9 cellular contexts compared by ENCODE assay signal in the genomic region with DNA sequence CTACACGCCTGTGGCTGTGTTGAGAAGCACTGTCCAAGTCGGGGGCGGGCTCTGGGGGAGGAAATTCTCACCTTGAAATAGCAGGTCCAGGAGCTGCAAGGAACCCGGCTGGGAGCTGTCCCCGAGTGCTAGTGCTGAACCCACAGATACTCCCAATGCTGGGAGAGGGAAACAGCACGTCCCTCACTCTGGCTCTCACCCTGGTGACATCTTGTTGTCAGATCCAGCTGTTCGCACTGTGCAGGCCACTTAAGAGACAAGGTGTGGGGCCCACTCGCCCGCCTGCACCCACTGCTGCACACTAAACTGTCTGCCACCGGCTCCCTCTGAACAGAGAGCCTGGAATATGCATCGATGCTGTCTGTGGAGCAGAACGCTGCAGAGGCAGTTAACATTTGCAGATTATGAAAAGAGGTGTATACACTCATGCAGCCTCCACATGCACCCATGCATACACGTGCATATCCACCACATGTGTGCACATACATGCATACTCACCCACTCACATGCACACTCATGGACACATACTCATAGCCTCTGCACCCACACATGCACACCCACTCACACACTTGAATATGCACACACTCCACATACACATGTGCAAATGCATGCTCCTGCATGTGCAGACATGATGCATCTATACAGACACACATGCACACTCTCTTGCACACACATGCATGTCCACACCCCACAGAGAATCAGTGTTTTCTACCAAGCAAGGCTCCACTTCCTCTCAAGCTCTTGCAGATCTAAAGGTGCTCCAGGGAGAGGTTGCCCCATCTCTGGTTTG. TPM values are rescaled to one million over a fixed set of nuclear protein-coding genes. Genes with fewer than 3 reads are reported as not detected.
DNase-seq lines count a peak whose midpoint lies in the region; ATAC-seq and TF ChIP-seq lines count a peak whose summit lies in the region.
"Had no signal": no experiment of that assay in that cellular context is flagged by ENCODE, and none has a peak within 500 bp of the region (broad histone marks: within the 10 kb centered on the region; RNA-seq: fewer than 3 reads in every experiment).

No MANE protein-coding gene starts in this region.

- H3K27me3 ChIP-seq in MG63 (no peaks in the 10 kb centered on the region), adrenal gland (no peaks in the 10 kb centered on the region), kidney epithelial cell (ENCODE audit: control insufficient read depth, insufficient read depth, low read length) (peaks cover 13% of the 10 kb centered on the region), transverse colon (peaks cover 16% of the 10 kb centered on the region)

- peak; percentile 5 for DNase-seq in CMK (ENCODE audit: low read depth)
- DNase-seq in MG63 = peak; percentile 26
- DNase-seq in adrenal gland = peak; percentile 52 to 67 (median 60)
- peak; percentile 18 for DNase-seq in kidney epithelial cell (ENCODE audit: low read depth)
- peak; percentile 17 for DNase-seq in transverse colon
- DNase-seq in DMS114 treated with DMSO at 0.1 percent for 48 hours (lab: John Stamatoyannopoulos, UW; ENCODE audit: unreplicated experiment) = no peak
- no peak for DNase-seq in G401 (ENCODE audit: low spot score)
- DNase-seq: activated B cell treated with CpG ODN at 0.5 μM for 24 hours had no signal

- H3K27ac ChIP-seq in adrenal gland (no peak overlapping the region), transverse colon (no peak overlapping the region)

- intact Hi-C loops in adrenal gland (cut with DNase I) (no loop called here), transverse colon (cut with DNase I; ENCODE audit: low total_unique reads) (no loop called here)

- WGBS in adrenal gland, 4 donors = 21 to 60% (median 37%) methylated on average over 3 to 13 of the region's 13 CpGs
- WGBS in transverse colon (ENCODE audit: low coverage in 1 of 2), 2 donors = 43% methylated on average over 12 of the region's 13 CpGs; no CpG with 5 or more reads in 1 of the 2 donors

- no peak for ATAC-seq in GM21381 (IDR thresholded peaks at IDR 0.05; ENCODE audit: unreplicated experiment)

- H3K4me1 ChIP-seq in adrenal gland (replicated peaks in 1 of 2) = no peaks in the 10 kb centered on the region
- no peaks in the 10 kb centered on the region for H3K4me1 ChIP-seq in transverse colon

- no peak for TF ChIP-seq CTCF in adrenal gland (IDR thresholded peaks at IDR 0.05)
- no peak for TF ChIP-seq CTCF in kidney epithelial cell (IDR thresholded peaks at IDR 0.05; ENCODE audit: insufficient read depth, low read length, poor library complexity, severe bottlenecking)
- no peak for TF ChIP-seq CTCF in transverse colon (IDR thresholded peaks at IDR 0.05)

- in situ Hi-C loops in transverse colon (cut with MboI; ENCODE audit: low pct_ligation_motif_present in 1 of 4, low pct_unique_long_range_greater_than_20kb in 1 of 4, low sequenced_read_pairs in 3 of 4) = no loop called here
- in situ Hi-C loops in G401 (cut with HindIII; ENCODE audit: low sequenced_read_pairs) = no loop called here

- H3K9me3 ChIP-seq in MG63 = no peaks in the 10 kb centered on the region
- no peaks in the 10 kb centered on the region for H3K9me3 ChIP-seq in adrenal gland (replicated peaks in 1 of 3)
- H3K9me3 ChIP-seq in transverse colon = no peaks in the 10 kb centered on the region

- no peak for TF ChIP-seq POLR2A in adrenal gland (IDR thresholded peaks at IDR 0.05)
- TF ChIP-seq POLR2A in transverse colon (IDR thresholded peaks at IDR 0.05) = no peak

- TF ChIP-seq EP300 in transverse colon (IDR thresholded peaks at IDR 0.05; ENCODE audit: low read depth) = no peak

- H3K4me3 ChIP-seq in MG63 (no peak overlapping the region), adrenal gland (no peak overlapping the region), kidney epithelial cell (ENCODE audit: low read depth, low read length) (no peak overlapping the region), transverse colon (no peak overlapping the region)

- H3K36me3 ChIP-seq in MG63 (no peaks in the 10 kb centered on the region), adrenal gland (replicated peaks in 1 of 2) (no peaks in the 10 kb centered on the region), kidney epithelial cell (ENCODE audit: control insufficient read depth, insufficient read depth, low read length) (no peaks in the 10 kb centered on the region), transverse colon (no peaks in the 10 kb centered on the region)

RNA-seq across cellular contexts. Expression of a gene that starts 42.0 kb away (rescaled TPM):
- total RNA-seq in MG63 (2014; rRNA removed; shearing (Covaris generic); ENCODE audit: low replicate concordance) = 2.4 and 3.3 TPM in 2 replicates
- total RNA-seq in adrenal gland = under 1 TPM in 7 of 8 donors, not detected in 1; 0.26 to 0.83 (median 0.42) TPM
- 1 to 10 TPM in 1 of 3 donors, under 1 TPM in 2; 0.24 to 1.0 (median 0.80) TPM for polyA plus RNA-seq in adrenal gland
- 4.8 and 5.1 TPM in 2 replicates for total RNA-seq in kidney epithelial cell
- not detected for total RNA-seq in transverse colon
- total RNA-seq in G401 (2014; rRNA removed; shearing (Covaris generic)) = 0.80 and 3.7 TPM in 2 replicates

Comparison
In these comparisons a context has a peak if more than half of its experiments do, and no peak if none do; other contexts are left out.
1. DNase-seq: peak in CMK (single experiment), MG63 (single experiment), adrenal gland (7 of 7), kidney epithelial cell (single experiment) and transverse colon (single experiment); none in DMS114 treated with DMSO at 0.1 percent for 48 hours (single experiment) and G401 (single experiment).